In the genomic region with DNA sequence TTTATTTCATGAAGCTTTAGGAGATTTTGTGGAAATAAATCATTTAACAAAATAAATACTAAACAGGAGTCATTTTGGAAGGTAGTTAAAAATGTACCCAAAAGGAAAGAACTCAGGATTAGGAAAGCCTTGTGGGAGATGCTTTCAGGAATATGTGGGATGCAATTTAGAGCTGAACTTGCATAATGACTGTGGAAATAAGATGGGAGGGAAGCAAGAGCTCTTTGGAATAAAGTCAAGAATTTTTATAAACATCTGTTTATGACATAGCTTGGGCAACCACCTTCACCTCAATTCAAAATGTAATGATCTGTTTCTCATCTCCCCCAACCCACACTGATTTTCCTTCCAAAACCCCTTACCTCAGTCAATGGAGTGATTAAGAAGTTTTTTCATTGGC, we compare ENCODE assay signal across 23 cellular contexts.
"Had no signal": no experiment of that assay in that cellular context is flagged by ENCODE, and none has a peak within 500 bp of the region (broad histone marks: within the 10 kb centered on the region; RNA-seq: fewer than 3 reads in every experiment).

No MANE protein-coding gene starts in this region.

- H3K36me3 ChIP-seq: ascending aorta, Peyer's patch had no signal

- H3K27me3 ChIP-seq: ascending aorta, body of pancreas, Peyer's patch had no signal

- H3K4me1 ChIP-seq: ascending aorta, body of pancreas, Peyer's patch had no signal

- H3K9me3 ChIP-seq: body of pancreas, Peyer's patch had no signal

- DNase-seq: activated CD4-positive, alpha-beta T cell treated with anti-CD3 and anti-CD28 coated beads for 48 hours; activated CD4-positive, alpha-beta T cell treated with anti-CD3 and anti-CD28 coated beads, Interleukin-2, amount 50 U/mL, for 4 hours; activated CD4-positive, CD25-positive, alpha-beta regulatory T cell treated with anti-CD3 and anti-CD28 coated beads, Interleukin-2, amount 50 U/mL, for 72 hours; activated CD8-positive, alpha-beta memory T cell treated with anti-CD3 and anti-CD28 coated beads, Interleukin-2, amount 50 U/mL, for 48 hours; activated CD8-positive, alpha-beta T cell treated with anti-CD3 and anti-CD28 coated beads, Interleukin-2, amount 10 ng/mL, durations not matched to agents 7 days and 5 days; activated naive CD4-positive, alpha-beta T cell treated with anti-CD3 and anti-CD28 coated beads, Interleukin-2, amount 50 U/mL, for 16 hours; activated naive CD8-positive, alpha-beta T cell treated with anti-CD3 and anti-CD28 coated beads, Interleukin-2, amount 10 ng/mL, durations not matched to agents 7 days and 5 days; activated T-cell treated with anti-CD3 and anti-CD28 coated beads, Interleukin-2, amount 50 U/mL, for 1 hour; amniotic stem cell; body of pancreas; MM.1S; NCI-H1105; NCI-H1436; NCI-H1694 treated with DMSO at 0.1 percent for 48 hours; NCI-H2029 treated with DMSO at 0.1 percent for 48 hours; NCI-H510A treated with DMSO at 0.1 percent for 48 hours; NCI-H69; NK-92 treated with Interleukin-12 subunit alpha and Interleukin-12 subunit beta, amount 100 ng/mL, for 24 hours; Peyer's patch; SHP77; T-helper 9 cell had no signal

- H3K4me3 ChIP-seq: ascending aorta, body of pancreas, Peyer's patch had no signal

- H3K27ac ChIP-seq: ascending aorta, body of pancreas, Peyer's patch, RWPE1 had no signal
